ENCODE assay signal across 1 cellular context in genomic region chr12:58424735-58425379, GRCh38.
TF ChIP-seq lines count a peak whose summit lies in the region.

No MANE protein-coding gene starts in this region.

TF ChIP-seq in GM23338, 12 proteins besides CTCF, POLR2A, EP300 and RAD21 (continued from another document):
- TF ChIP-seq, protein P1, sequence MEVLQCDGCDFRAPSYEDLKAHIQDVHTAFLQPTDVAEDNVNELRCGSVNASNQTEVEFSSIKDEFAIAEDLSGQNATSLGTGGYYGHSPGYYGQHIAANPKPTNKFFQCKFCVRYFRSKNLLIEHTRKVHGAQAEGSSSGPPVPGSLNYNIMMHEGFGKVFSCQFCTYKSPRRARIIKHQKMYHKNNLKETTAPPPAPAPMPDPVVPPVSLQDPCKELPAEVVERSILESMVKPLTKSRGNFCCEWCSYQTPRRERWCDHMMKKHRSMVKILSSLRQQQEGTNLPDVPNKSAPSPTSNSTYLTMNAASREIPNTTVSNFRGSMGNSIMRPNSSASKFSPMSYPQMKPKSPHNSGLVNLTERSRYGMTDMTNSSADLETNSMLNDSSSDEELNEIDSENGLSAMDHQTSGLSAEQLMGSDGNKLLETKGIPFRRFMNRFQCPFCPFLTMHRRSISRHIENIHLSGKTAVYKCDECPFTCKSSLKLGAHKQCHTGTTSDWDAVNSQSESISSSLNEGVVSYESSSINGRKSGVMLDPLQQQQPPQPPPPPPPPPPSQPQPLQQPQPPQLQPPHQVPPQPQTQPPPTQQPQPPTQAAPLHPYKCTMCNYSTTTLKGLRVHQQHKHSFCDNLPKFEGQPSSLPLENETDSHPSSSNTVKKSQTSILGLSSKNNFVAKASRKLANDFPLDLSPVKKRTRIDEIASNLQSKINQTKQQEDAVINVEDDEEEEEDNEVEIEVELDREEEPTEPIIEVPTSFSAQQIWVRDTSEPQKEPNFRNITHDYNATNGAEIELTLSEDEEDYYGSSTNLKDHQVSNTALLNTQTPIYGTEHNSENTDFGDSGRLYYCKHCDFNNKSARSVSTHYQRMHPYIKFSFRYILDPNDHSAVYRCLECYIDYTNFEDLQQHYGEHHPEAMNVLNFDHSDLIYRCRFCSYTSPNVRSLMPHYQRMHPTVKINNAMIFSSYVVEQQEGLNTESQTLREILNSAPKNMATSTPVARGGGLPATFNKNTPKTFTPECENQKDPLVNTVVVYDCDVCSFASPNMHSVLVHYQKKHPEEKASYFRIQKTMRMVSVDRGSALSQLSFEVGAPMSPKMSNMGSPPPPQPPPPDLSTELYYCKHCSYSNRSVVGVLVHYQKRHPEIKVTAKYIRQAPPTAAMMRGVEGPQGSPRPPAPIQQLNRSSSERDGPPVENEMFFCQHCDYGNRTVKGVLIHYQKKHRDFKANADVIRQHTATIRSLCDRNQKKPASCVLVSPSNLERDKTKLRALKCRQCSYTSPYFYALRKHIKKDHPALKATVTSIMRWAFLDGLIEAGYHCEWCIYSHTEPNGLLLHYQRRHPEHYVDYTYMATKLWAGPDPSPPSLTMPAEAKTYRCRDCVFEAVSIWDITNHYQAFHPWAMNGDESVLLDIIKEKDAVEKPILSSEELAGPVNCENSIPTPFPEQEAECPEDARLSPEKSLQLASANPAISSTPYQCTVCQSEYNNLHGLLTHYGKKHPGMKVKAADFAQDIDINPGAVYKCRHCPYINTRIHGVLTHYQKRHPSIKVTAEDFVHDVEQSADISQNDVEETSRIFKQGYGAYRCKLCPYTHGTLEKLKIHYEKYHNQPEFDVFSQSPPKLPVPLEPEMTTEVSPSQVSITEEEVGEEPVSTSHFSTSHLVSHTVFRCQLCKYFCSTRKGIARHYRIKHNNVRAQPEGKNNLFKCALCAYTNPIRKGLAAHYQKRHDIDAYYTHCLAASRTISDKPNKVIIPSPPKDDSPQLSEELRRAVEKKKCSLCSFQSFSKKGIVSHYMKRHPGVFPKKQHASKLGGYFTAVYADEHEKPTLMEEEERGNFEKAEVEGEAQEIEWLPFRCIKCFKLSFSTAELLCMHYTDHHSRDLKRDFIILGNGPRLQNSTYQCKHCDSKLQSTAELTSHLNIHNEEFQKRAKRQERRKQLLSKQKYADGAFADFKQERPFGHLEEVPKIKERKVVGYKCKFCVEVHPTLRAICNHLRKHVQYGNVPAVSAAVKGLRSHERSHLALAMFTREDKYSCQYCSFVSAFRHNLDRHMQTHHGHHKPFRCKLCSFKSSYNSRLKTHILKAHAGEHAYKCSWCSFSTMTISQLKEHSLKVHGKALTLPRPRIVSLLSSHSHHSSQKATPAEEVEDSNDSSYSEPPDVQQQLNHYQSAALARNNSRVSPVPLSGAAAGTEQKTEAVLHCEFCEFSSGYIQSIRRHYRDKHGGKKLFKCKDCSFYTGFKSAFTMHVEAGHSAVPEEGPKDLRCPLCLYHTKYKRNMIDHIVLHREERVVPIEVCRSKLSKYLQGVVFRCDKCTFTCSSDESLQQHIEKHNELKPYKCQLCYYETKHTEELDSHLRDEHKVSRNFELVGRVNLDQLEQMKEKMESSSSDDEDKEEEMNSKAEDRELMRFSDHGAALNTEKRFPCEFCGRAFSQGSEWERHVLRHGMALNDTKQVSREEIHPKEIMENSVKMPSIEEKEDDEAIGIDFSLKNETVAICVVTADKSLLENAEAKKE (CRISPR knock-in tag; IDR thresholded peaks at IDR 0.05) = no peak
- TF ChIP-seq JUNB (IDR thresholded peaks at IDR 0.05; ENCODE audit: unreplicated experiment) (no peak), POLR2AphosphoS5 (IDR thresholded peaks at IDR 0.05; ENCODE audit: low read depth) (no peak)
